27 cellular contexts compared by ENCODE assay signal in genomic region chr22:49699476-49699875, GRCh38.
"Had no signal": no experiment of that assay in that cellular context is flagged by ENCODE, and none has a peak within 500 bp of the region (broad histone marks: within the 10 kb centered on the region; RNA-seq: fewer than 3 reads in every experiment).

No MANE protein-coding gene starts in this region.

- H3K4me3 Mint-ChIP-seq: activated B cell treated with CpG ODN at 0.5 μM for 24 hours; activated CD8-positive, alpha-beta T cell treated with anti-CD3 and anti-CD28 coated beads for 36 hours; dendritic cell treated with granulocyte-macrophage colony-stimulating factor and Interleukin-4, amounts not matched to agents 40 ng/mL and 50 ng/mL, for 4 days; nephron; stimulated activated naive B cell treated with anti-CD40 and anti-IgM and Interleukin-4, amounts not matched to agents 10 μg/mL and 1 μg/mL and 100 μg/mL, for 72 hours; T-helper 2 cell treated with Interferon-gamma antibody and Interleukin-4, amounts not matched to agents 5 μg/mL and 100 μg/mL, for 36 hours had no signal

- H3K4me1 ChIP-seq: breast epithelium, esophagus muscularis mucosa, heart right ventricle, lower lobe of right lung, pancreas, psoas muscle, stomach, thyroid gland had no signal

- ATAC-seq: activated CD8-positive, alpha-beta T cell treated with anti-CD3 and anti-CD28 coated beads for 36 hours; activated naive CD4-positive, alpha-beta T cell treated with anti-CD3 and anti-CD28 coated beads, Interleukin-2, amount 50 U/mL, for 72 hours; heart right ventricle; left lobe of liver; lower lobe of right lung; pancreas; psoas muscle; stimulated activated naive B cell treated with anti-CD40 and anti-IgM and Interleukin-4, amounts not matched to agents 10 μg/mL and 1 μg/mL and 100 μg/mL, for 72 hours had no signal

- H3K9me3 ChIP-seq: pancreas, thyroid gland had no signal

- H3K27ac ChIP-seq: breast epithelium, esophagus muscularis mucosa, heart right ventricle, lower lobe of right lung, pancreas, psoas muscle, stomach, thyroid gland had no signal

- DNase-seq: activated B cell treated with CpG ODN at 0.5 μM for 24 hours; activated CD4-positive, alpha-beta T cell treated with anti-CD3 and anti-CD28 coated beads, Interleukin-2, amount 50 U/mL, for 1 hour; activated CD8-positive, alpha-beta T cell treated with anti-CD3 and anti-CD28 coated beads for 36 hours; activated T-cell treated with anti-CD3 and anti-CD28 coated beads, Interleukin-2, amount 50 U/mL, for 1 hour; central memory CD4-positive, alpha-beta T cell; foreskin melanocyte; heart right ventricle; kidney glomerular epithelial cell; lower lobe of right lung; mesenchymal stem cell; psoas muscle; stimulated activated CD4-positive, alpha-beta T cell treated with anti-CD3 and anti-CD28 coated beads, Interleukin-1b, Interleukin-23, amount 100 ng/mL, for 48 hours; stimulated activated CD4-positive, alpha-beta T cell treated with anti-CD3 and anti-CD28 coated beads, Interleukin-4, amount 100 ng/mL, for 4 hours; stimulated activated CD8-positive, alpha-beta memory T cell treated with anti-CD3 and anti-CD28 coated beads, Interleukin-4, amount 100 ng/mL, for 48 hours; stimulated activated naive B cell treated with anti-CD40 and anti-IgM and Interleukin-4, amounts not matched to agents 10 μg/mL and 1 μg/mL and 100 μg/mL, for 72 hours; stomach; T-helper 1 cell; thyroid gland had no signal

- H3K9me3 Mint-ChIP-seq: dendritic cell treated with granulocyte-macrophage colony-stimulating factor and Interleukin-4, amounts not matched to agents 40 ng/mL and 50 ng/mL, for 4 days had no signal

- H3K4me1 Mint-ChIP-seq: activated B cell treated with CpG ODN at 0.5 μM for 24 hours; stimulated activated naive B cell treated with anti-CD40 and anti-IgM and Interleukin-4, amounts not matched to agents 10 μg/mL and 1 μg/mL and 100 μg/mL, for 72 hours had no signal

- H3K27ac Mint-ChIP-seq: activated B cell treated with CpG ODN at 0.5 μM for 24 hours; activated CD8-positive, alpha-beta T cell treated with anti-CD3 and anti-CD28 coated beads for 36 hours; activated naive CD4-positive, alpha-beta T cell treated with anti-CD3 and anti-CD28 coated beads, Interleukin-2, amount 50 U/mL, for 72 hours; dendritic cell treated with granulocyte-macrophage colony-stimulating factor and Interleukin-4, amounts not matched to agents 40 ng/mL and 50 ng/mL, for 4 days; nephron; stimulated activated naive B cell treated with anti-CD40 and anti-IgM and Interleukin-4, amounts not matched to agents 10 μg/mL and 1 μg/mL and 100 μg/mL, for 72 hours; T-helper 2 cell treated with Interferon-gamma antibody and Interleukin-4, amounts not matched to agents 5 μg/mL and 100 μg/mL, for 36 hours had no signal

- H3K27me3 ChIP-seq: thyroid gland had no signal

- H3K4me2 ChIP-seq: smooth muscle cell had no signal
